In the genomic region with DNA sequence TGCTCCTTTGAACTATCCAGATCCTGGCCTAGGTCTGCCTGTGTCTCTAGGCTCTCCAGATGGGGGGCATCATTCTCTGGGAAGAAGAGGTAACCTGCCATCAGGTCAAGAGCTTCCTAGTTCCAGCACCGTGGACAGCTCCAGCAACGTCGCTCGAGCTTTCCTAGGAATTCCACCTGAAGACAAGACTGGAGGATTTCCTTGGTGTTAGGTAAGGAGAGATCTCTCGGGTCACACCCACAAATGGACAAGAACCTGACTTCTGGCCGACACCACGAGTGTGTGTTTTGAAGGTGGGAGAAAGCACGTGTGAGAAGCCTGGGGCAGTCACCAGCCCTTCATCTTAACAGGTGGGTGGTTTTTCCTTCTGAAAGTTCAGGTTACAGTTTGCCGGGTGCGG, we compare ENCODE assay signal across 1 cellular context.
TF ChIP-seq lines count a peak whose summit lies in the region.

No MANE protein-coding gene starts in this region.

TF ChIP-seq in A549, 52 proteins besides CTCF, POLR2A, EP300 and RAD21 (continued from another document):
- TF ChIP-seq, protein P1, sequence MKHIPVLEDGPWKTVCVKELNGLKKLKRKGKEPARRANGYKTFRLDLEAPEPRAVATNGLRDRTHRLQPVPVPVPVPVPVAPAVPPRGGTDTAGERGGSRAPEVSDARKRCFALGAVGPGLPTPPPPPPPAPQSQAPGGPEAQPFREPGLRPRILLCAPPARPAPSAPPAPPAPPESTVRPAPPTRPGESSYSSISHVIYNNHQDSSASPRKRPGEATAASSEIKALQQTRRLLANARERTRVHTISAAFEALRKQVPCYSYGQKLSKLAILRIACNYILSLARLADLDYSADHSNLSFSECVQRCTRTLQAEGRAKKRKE (CRISPR knock-in tag; IDR thresholded peaks at IDR 0.05; ENCODE audit: low read depth): no peak
